19 cellular contexts compared by ENCODE assay signal in the genomic region with DNA sequence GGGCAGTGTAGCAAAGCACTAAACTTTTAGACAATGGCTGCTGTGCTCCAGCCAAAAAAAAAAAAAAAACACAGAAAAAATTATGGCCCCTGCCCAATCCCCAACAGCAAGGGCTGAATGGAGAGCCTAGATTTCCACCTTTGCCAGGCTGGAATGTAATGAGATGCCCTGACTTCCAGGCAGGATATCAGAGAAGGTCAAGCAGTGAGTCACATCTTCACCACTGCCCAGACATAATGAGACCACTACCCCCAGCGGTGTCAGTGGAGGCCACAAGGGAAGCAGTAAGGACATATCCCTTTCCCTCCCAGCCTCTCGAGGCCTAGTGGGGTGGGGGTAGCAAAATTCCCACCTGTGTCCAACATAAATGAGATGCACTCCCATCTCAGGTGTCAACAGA.
"Had no signal": no experiment of that assay in that cellular context is flagged by ENCODE, and none has a peak within 500 bp of the region (broad histone marks: within the 10 kb centered on the region; RNA-seq: fewer than 3 reads in every experiment).

No MANE protein-coding gene starts in this region.

- H3K36me3 ChIP-seq: gastroesophageal sphincter, thyroid gland had no signal

- H3K9ac ChIP-seq: parathyroid adenoma had no signal

- H3K4me1 ChIP-seq: gastroesophageal sphincter, parathyroid adenoma, thyroid gland had no signal

- H3K36me3 Mint-ChIP-seq: naive B cell; stimulated activated naive B cell treated with anti-CD40 and anti-IgM and Interleukin-4, amounts not matched to agents 10 μg/mL and 1 μg/mL and 100 μg/mL, for 72 hours had no signal

- FAIRE-seq: colon, islet of Langerhans had no signal

- H3K4me3 Mint-ChIP-seq: activated CD4-positive, alpha-beta T cell treated with anti-CD3 and anti-CD28 coated beads, Interleukin-2, amount 10 ng/mL, durations not matched to agents 7 days and 5 days; activated naive CD4-positive, alpha-beta T cell treated with anti-CD3 and anti-CD28 coated beads for 36 hours; naive B cell; stimulated activated naive B cell treated with anti-CD40 and anti-IgM and Interleukin-4, amounts not matched to agents 10 μg/mL and 1 μg/mL and 100 μg/mL, for 72 hours; T-helper 2 cell treated with Interferon-gamma antibody and Interleukin-4, amounts not matched to agents 5 μg/mL and 100 μg/mL, for 36 hours had no signal

- H3K27ac ChIP-seq: gastroesophageal sphincter, parathyroid adenoma, thyroid gland had no signal

- H3K9me3 ChIP-seq: gastroesophageal sphincter, thyroid gland had no signal

- H3K27me3 ChIP-seq: thyroid gland had no signal

- H3K9me3 Mint-ChIP-seq: activated CD4-positive, alpha-beta T cell treated with anti-CD3 and anti-CD28 coated beads, Interleukin-2, amount 10 ng/mL, durations not matched to agents 7 days and 5 days; activated T-helper 2 cell treated with anti-CD3 and anti-CD28 coated beads, Interferon-gamma antibody, Interleukin-2, Interleukin-4, amounts not matched to agents 10 μg/mL and 5 μg/mL and 100 μg/mL, durations not matched to agents 14 hours and 24 hours and 36 hours; stimulated activated naive B cell treated with anti-CD40 and anti-IgM and Interleukin-4, amounts not matched to agents 10 μg/mL and 1 μg/mL and 100 μg/mL, for 72 hours; T-helper 2 cell treated with Interferon-gamma antibody and Interleukin-4, amounts not matched to agents 5 μg/mL and 100 μg/mL, for 36 hours had no signal

- H3K4me3 ChIP-seq: gastroesophageal sphincter, thyroid gland had no signal

- H3K27ac Mint-ChIP-seq: activated CD4-positive, alpha-beta T cell treated with anti-CD3 and anti-CD28 coated beads, Interleukin-2, amount 10 ng/mL, durations not matched to agents 7 days and 5 days; activated naive CD4-positive, alpha-beta T cell treated with anti-CD3 and anti-CD28 coated beads for 36 hours; activated T-helper 2 cell treated with anti-CD3 and anti-CD28 coated beads, Interferon-gamma antibody, Interleukin-2, Interleukin-4, amounts not matched to agents 10 μg/mL and 5 μg/mL and 100 μg/mL, durations not matched to agents 14 hours and 24 hours and 36 hours; stimulated activated naive B cell treated with anti-CD40 and anti-IgM and Interleukin-4, amounts not matched to agents 10 μg/mL and 1 μg/mL and 100 μg/mL, for 72 hours; T-helper 2 cell treated with Interferon-gamma antibody and Interleukin-4, amounts not matched to agents 5 μg/mL and 100 μg/mL, for 36 hours had no signal

- DNase-seq: activated CD4-positive, alpha-beta T cell treated with anti-CD3 and anti-CD28 coated beads, Interleukin-2, amount 10 ng/mL, durations not matched to agents 7 days and 5 days; activated CD4-positive, CD25-positive, alpha-beta regulatory T cell; activated CD8-positive, alpha-beta memory T cell treated with anti-CD3 and anti-CD28 coated beads for 24 hours; activated naive CD4-positive, alpha-beta T cell treated with anti-CD3 and anti-CD28 coated beads for 36 hours; activated T-cell treated with anti-CD3 and anti-CD28 coated beads for 4 hours; caudate nucleus; erythroblast; naive B cell; stimulated activated CD4-positive, alpha-beta T cell treated with anti-CD3 and anti-CD28 coated beads, Interleukin-15, amount 100 ng/mL, for 24 hours; stimulated activated CD4-positive, alpha-beta T cell treated with anti-CD3 and anti-CD28 coated beads, Interleukin-4, amount 100 ng/mL, for 1 hour; stimulated activated naive B cell treated with anti-CD40 and anti-IgM and Interleukin-4, amounts not matched to agents 10 μg/mL and 1 μg/mL and 100 μg/mL, for 72 hours; thyroid gland had no signal

- ATAC-seq: gastroesophageal sphincter, left lobe of liver had no signal
